ENCODE assay signal across 8 cellular contexts in the genomic region with DNA sequence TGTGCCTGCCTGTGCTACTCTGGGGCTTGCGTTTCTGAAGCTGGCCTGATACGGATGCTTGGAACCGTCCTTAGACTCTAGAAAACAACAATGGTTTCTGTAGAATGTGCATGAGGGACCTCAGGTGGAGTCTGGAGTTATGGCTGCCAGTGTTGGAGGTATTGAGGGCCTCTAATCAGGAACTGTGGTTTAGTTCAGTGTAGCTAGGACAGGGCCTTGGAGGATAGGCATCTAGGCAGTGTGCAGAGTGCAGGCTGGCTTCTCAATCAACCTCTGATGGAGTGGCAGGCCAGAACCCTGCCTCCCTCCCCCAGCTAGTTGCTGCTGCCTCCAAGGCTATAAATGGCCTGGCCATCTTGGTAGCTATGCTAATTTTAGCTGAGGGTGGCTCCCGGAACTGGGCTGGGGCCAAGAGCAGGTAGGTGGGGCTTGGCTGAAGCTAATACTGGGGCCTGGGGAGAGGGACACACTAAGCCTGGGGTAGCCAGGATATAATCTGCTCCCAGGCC. TPM values are rescaled to one million over a fixed set of nuclear protein-coding genes. Genes with fewer than 3 reads are reported as not detected.
DNase-seq lines count a peak whose midpoint lies in the region; ATAC-seq and TF ChIP-seq lines count a peak whose summit lies in the region.

No MANE protein-coding gene starts in this region.

- H3K9me3 ChIP-seq in upper lobe of right lung = no peaks in the 10 kb centered on the region

- H3K9me3 Mint-ChIP-seq in mesothelial cell of epicardium = no peaks in the 10 kb centered on the region

- peak overlapping the region; percentile 12 for H3K27ac ChIP-seq in upper lobe of right lung

- no peaks in the 10 kb centered on the region for H3K36me3 ChIP-seq in upper lobe of right lung

- peak overlapping the region; percentile 17 for H3K4me3 ChIP-seq in upper lobe of right lung

- H3K4me3 Mint-ChIP-seq in mesothelial cell of epicardium = no peak overlapping the region

- ATAC-seq in GM18502 (IDR thresholded peaks at IDR 0.05; ENCODE audit: poor library complexity, unreplicated experiment) = peak; percentile 38
- peak; percentile 36 for ATAC-seq in GM21737 (IDR thresholded peaks at IDR 0.05; ENCODE audit: unreplicated experiment)
- peak; percentile 57 for ATAC-seq in left ventricle myocardium superior
- no peak for ATAC-seq in upper lobe of right lung

- intact Hi-C loops in left ventricle myocardium superior (cut with micrococcal nuclease) (no loop called here), upper lobe of right lung (cut with DNase I) (loop anchor here (5.0 kb wide), 1 partner anchor 208 kb away; no protein-coding TSS in a partner anchor)

- H3K27me3 Mint-ChIP-seq in mesothelial cell of epicardium (ENCODE audit: low read depth) = no peaks in the 10 kb centered on the region

- H3K4me1 ChIP-seq in upper lobe of right lung = peaks cover 58% of the 10 kb centered on the region

- TF ChIP-seq CTCF in upper lobe of right lung (IDR thresholded peaks at IDR 0.05) (no peak), mesothelial cell of epicardium (IDR thresholded peaks at IDR 0.05; ENCODE audit: unreplicated experiment) (no peak)

- no peaks in the 10 kb centered on the region for H3K36me3 Mint-ChIP-seq in mesothelial cell of epicardium

- no peaks in the 10 kb centered on the region for H3K27me3 ChIP-seq in upper lobe of right lung

- no peak overlapping the region for H3K27ac Mint-ChIP-seq in mesothelial cell of epicardium

- DNase-seq in NOMO-1 treated with dmso at 0.1 percent for 144 hours (lab: John Stamatoyannopoulos, UW; ENCODE audit: unreplicated experiment) (peak; percentile 16), left ventricle myocardium superior (peak; percentile 83), upper lobe of right lung (no peak), mesothelial cell of epicardium (ENCODE audit: low spot score in 2 of 2, unreplicated experiment in 2 of 2) (no peak), hippocampal formation (lab: John Stamatoyannopoulos, UW) (no peak), NCI-H1092 treated with DMSO at 0.1 percent for 48 hours (lab: John Stamatoyannopoulos, UW) (no peak)

- H3K4me1 Mint-ChIP-seq in mesothelial cell of epicardium = peaks cover 43% of the 10 kb centered on the region

RNA-seq across cellular contexts. Expression of a gene that starts 4.0 kb away (rescaled TPM):
- total RNA-seq in left ventricle myocardium superior = 17.0 TPM
- total RNA-seq in upper lobe of right lung = 60.7 TPM
- 41.2 to 43.9 TPM (median 43.7 TPM) in 3 replicates for total RNA-seq in mesothelial cell of epicardium

RNA-seq across cellular contexts. Expression of a gene that starts 18.7 kb away (rescaled TPM):
- total RNA-seq in left ventricle myocardium superior (18.6 TPM), upper lobe of right lung (65.6 TPM), mesothelial cell of epicardium (23.8 to 24.7 TPM (median 24.2 TPM) in 3 replicates)

RNA-seq across cellular contexts. Expression of a gene that starts 51.1 kb away (rescaled TPM):
- total RNA-seq in left ventricle myocardium superior (19.6 TPM), upper lobe of right lung (25.0 TPM), mesothelial cell of epicardium (43.2 to 47.6 TPM (median 47.4 TPM) in 3 replicates)

Comparison
In these comparisons a context has a peak if more than half of its experiments do, and no peak if none do; other contexts are left out.
1. DNase-seq: peak in NOMO-1 treated with dmso at 0.1 percent for 144 hours (single experiment) and left ventricle myocardium superior (single experiment); none in upper lobe of right lung (single experiment), mesothelial cell of epicardium (0 of 2), hippocampal formation (0 of 2) and NCI-H1092 treated with DMSO at 0.1 percent for 48 hours (single experiment).